33 cellular contexts compared by ENCODE assay signal in the genomic region with DNA sequence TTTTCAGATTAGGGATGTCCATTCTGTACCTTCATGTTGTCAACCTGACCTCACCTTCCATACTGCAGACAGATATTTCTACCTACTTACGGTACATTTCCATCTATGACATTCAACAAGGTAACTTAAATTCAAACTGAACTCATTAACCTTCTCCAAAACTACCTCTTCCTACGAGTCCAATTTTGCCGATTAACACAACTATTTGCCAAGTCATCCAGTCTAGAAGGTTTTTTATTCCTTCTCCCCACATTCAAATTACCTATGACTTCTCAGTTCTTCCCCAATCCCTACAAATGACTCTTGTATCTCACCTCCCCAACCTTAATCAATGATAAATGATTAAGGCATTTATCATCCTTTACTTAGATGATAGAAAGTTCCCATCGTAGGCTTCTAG.
"Had no signal": no experiment of that assay in that cellular context is flagged by ENCODE, and none has a peak within 500 bp of the region (broad histone marks: within the 10 kb centered on the region; RNA-seq: fewer than 3 reads in every experiment).

No MANE protein-coding gene starts in this region.

- H3K27ac ChIP-seq: ascending aorta, breast epithelium, cardiac muscle cell, epithelial cell of prostate, esophagus squamous epithelium, WERI-Rb-1 had no signal

- H3K4me1 Mint-ChIP-seq: activated CD4-positive, alpha-beta T cell treated with anti-CD3 and anti-CD28 coated beads for 36 hours; activated naive CD4-positive, alpha-beta T cell treated with anti-CD3 and anti-CD28 coated beads, Interleukin-2, amount 10 ng/mL, durations not matched to agents 7 days and 5 days had no signal

- H3K9me3 Mint-ChIP-seq: activated CD4-positive, alpha-beta memory T cell treated with anti-CD3 and anti-CD28 coated beads for 36 hours; activated CD4-positive, alpha-beta T cell treated with anti-CD3 and anti-CD28 coated beads, Interleukin-2, amount 10 ng/mL, durations not matched to agents 24 days and 14 days; activated naive CD4-positive, alpha-beta T cell treated with anti-CD3 and anti-CD28 coated beads, Interleukin-2, amount 10 ng/mL, durations not matched to agents 7 days and 5 days; activated naive CD4-positive, alpha-beta T cell treated with anti-CD3 and anti-CD28 coated beads, Interleukin-2, amount 50 U/mL, for 72 hours; activated T-helper 1 cell treated with anti-CD3 and anti-CD28 coated beads, Interleukin-12 subunit alpha, Interleukin-12 subunit beta, Interleukin-2, Interleukin-4 antibody, amounts not matched to agents 30 ng/mL and 10 ng/mL and 1 ng/mL, durations not matched to agents 14 hours and 24 hours and 36 hours; activated T-helper 2 cell treated with anti-CD3 and anti-CD28 coated beads, Interferon-gamma antibody, Interleukin-2, Interleukin-4, amounts not matched to agents 10 μg/mL and 5 μg/mL and 100 μg/mL, durations not matched to agents 14 hours and 24 hours and 36 hours; T-helper 2 cell treated with Interferon-gamma antibody and Interleukin-4, amounts not matched to agents 5 μg/mL and 100 μg/mL, for 36 hours had no signal

- H3K36me3 ChIP-seq: breast epithelium, colonic mucosa had no signal

- H3K27me3 Mint-ChIP-seq: activated CD4-positive, alpha-beta memory T cell treated with anti-CD3 and anti-CD28 coated beads for 36 hours; activated CD4-positive, alpha-beta T cell treated with anti-CD3 and anti-CD28 coated beads for 36 hours; activated CD4-positive, alpha-beta T cell treated with anti-CD3 and anti-CD28 coated beads, Interleukin-2, amount 10 ng/mL, durations not matched to agents 24 days and 14 days; activated CD8-positive, alpha-beta memory T cell treated with anti-CD3 and anti-CD28 coated beads, Interleukin-2, amount 10 ng/mL, durations not matched to agents 7 days and 5 days; activated naive CD4-positive, alpha-beta T cell treated with anti-CD3 and anti-CD28 coated beads, Interleukin-2, amount 10 ng/mL, durations not matched to agents 7 days and 5 days; activated naive CD8-positive, alpha-beta T cell treated with anti-CD3 and anti-CD28 coated beads, Interleukin-2, amount 10 ng/mL, durations not matched to agents 7 days and 5 days; brain; T-helper 17 cell had no signal

- H3K4me1 ChIP-seq: ascending aorta, breast epithelium, colonic mucosa had no signal

- H3K9me3 ChIP-seq: ascending aorta, breast epithelium, colonic mucosa, esophagus squamous epithelium had no signal

- H3K27ac Mint-ChIP-seq: activated CD4-positive, alpha-beta memory T cell treated with anti-CD3 and anti-CD28 coated beads for 36 hours; activated CD4-positive, alpha-beta T cell treated with anti-CD3 and anti-CD28 coated beads for 36 hours; activated CD4-positive, alpha-beta T cell treated with anti-CD3 and anti-CD28 coated beads, Interleukin-2, amount 10 ng/mL, durations not matched to agents 24 days and 14 days; activated CD8-positive, alpha-beta memory T cell treated with anti-CD3 and anti-CD28 coated beads, Interleukin-2, amount 10 ng/mL, durations not matched to agents 7 days and 5 days; activated CD8-positive, alpha-beta T cell treated with anti-CD3 and anti-CD28 coated beads, Interleukin-2, amount 10 ng/mL, durations not matched to agents 7 days and 5 days; activated naive CD4-positive, alpha-beta T cell treated with anti-CD3 and anti-CD28 coated beads, Interleukin-2, amount 10 ng/mL, durations not matched to agents 7 days and 5 days; activated naive CD4-positive, alpha-beta T cell treated with anti-CD3 and anti-CD28 coated beads, Interleukin-2, amount 50 U/mL, for 72 hours; activated naive CD8-positive, alpha-beta T cell treated with anti-CD3 and anti-CD28 coated beads, Interleukin-2, amount 10 ng/mL, durations not matched to agents 7 days and 5 days; activated T-helper 1 cell treated with anti-CD3 and anti-CD28 coated beads, Interleukin-12 subunit alpha, Interleukin-12 subunit beta, Interleukin-2, Interleukin-4 antibody, amounts not matched to agents 30 ng/mL and 10 ng/mL and 1 ng/mL, durations not matched to agents 14 hours and 24 hours and 36 hours; activated T-helper 2 cell treated with anti-CD3 and anti-CD28 coated beads, Interferon-gamma antibody, Interleukin-2, Interleukin-4, amounts not matched to agents 10 μg/mL and 5 μg/mL and 100 μg/mL, durations not matched to agents 14 hours and 24 hours and 36 hours; brain; T-helper 17 cell; T-helper 2 cell treated with Interferon-gamma antibody and Interleukin-4, amounts not matched to agents 5 μg/mL and 100 μg/mL, for 36 hours had no signal

- H3K4me3 Mint-ChIP-seq: activated CD4-positive, alpha-beta memory T cell treated with anti-CD3 and anti-CD28 coated beads for 36 hours; activated CD4-positive, alpha-beta T cell treated with anti-CD3 and anti-CD28 coated beads for 36 hours; activated CD4-positive, alpha-beta T cell treated with anti-CD3 and anti-CD28 coated beads, Interleukin-2, amount 10 ng/mL, durations not matched to agents 24 days and 14 days; activated CD8-positive, alpha-beta memory T cell treated with anti-CD3 and anti-CD28 coated beads, Interleukin-2, amount 10 ng/mL, durations not matched to agents 7 days and 5 days; activated CD8-positive, alpha-beta T cell treated with anti-CD3 and anti-CD28 coated beads, Interleukin-2, amount 10 ng/mL, durations not matched to agents 7 days and 5 days; activated naive CD4-positive, alpha-beta T cell treated with anti-CD3 and anti-CD28 coated beads, Interleukin-2, amount 10 ng/mL, durations not matched to agents 7 days and 5 days; activated naive CD8-positive, alpha-beta T cell treated with anti-CD3 and anti-CD28 coated beads, Interleukin-2, amount 10 ng/mL, durations not matched to agents 7 days and 5 days; activated T-helper 1 cell treated with anti-CD3 and anti-CD28 coated beads, Interleukin-12 subunit alpha, Interleukin-12 subunit beta, Interleukin-2, Interleukin-4 antibody, amounts not matched to agents 30 ng/mL and 10 ng/mL and 1 ng/mL, durations not matched to agents 14 hours and 24 hours and 36 hours; brain; T-helper 17 cell; T-helper 2 cell treated with Interferon-gamma antibody and Interleukin-4, amounts not matched to agents 5 μg/mL and 100 μg/mL, for 36 hours had no signal

- H3K4me3 ChIP-seq: ascending aorta, breast epithelium, cardiac muscle cell, colonic mucosa, esophagus squamous epithelium had no signal

- H3K27me3 ChIP-seq: ascending aorta, breast epithelium, cardiac muscle cell, colonic mucosa, esophagus squamous epithelium had no signal

- H3K36me3 Mint-ChIP-seq: activated CD4-positive, alpha-beta memory T cell treated with anti-CD3 and anti-CD28 coated beads for 36 hours had no signal

- ATAC-seq: activated CD4-positive, alpha-beta T cell treated with anti-CD3 and anti-CD28 coated beads for 36 hours; activated CD8-positive, alpha-beta memory T cell treated with anti-CD3 and anti-CD28 coated beads, Interleukin-2, amount 10 ng/mL, durations not matched to agents 7 days and 5 days; activated CD8-positive, alpha-beta T cell treated with anti-CD3 and anti-CD28 coated beads, Interleukin-2, amount 10 ng/mL, durations not matched to agents 7 days and 5 days; activated naive CD4-positive, alpha-beta T cell treated with anti-CD3 and anti-CD28 coated beads, Interleukin-2, amount 50 U/mL, for 72 hours; T-helper 17 cell had no signal

- DNase-seq: activated CD4-positive, alpha-beta memory T cell treated with anti-CD3 and anti-CD28 coated beads for 36 hours; activated CD4-positive, alpha-beta T cell treated with anti-CD3 and anti-CD28 coated beads for 36 hours; activated CD4-positive, alpha-beta T cell treated with anti-CD3 and anti-CD28 coated beads, Interleukin-2, amount 10 ng/mL, durations not matched to agents 24 days and 14 days; activated CD4-positive, CD25-positive, alpha-beta regulatory T cell; activated CD4-positive, CD25-positive, alpha-beta regulatory T cell treated with anti-CD3 and anti-CD28 coated beads, Interleukin-2, amount 50 U/mL, for 72 hours; activated CD8-positive, alpha-beta memory T cell treated with anti-CD3 and anti-CD28 coated beads, Interleukin-2, amount 10 ng/mL, durations not matched to agents 7 days and 5 days; activated CD8-positive, alpha-beta memory T cell treated with anti-CD3 and anti-CD28 coated beads, Interleukin-2, amount 50 U/mL, for 4 hours; activated CD8-positive, alpha-beta T cell treated with anti-CD3 and anti-CD28 coated beads, Interleukin-2, amount 10 ng/mL, durations not matched to agents 7 days and 5 days; activated gamma-delta T cell; activated naive CD4-positive, alpha-beta T cell; activated naive CD4-positive, alpha-beta T cell treated with anti-CD3 and anti-CD28 coated beads, Interleukin-2, amount 10 ng/mL, durations not matched to agents 7 days and 5 days; activated naive CD8-positive, alpha-beta T cell treated with anti-CD3 and anti-CD28 coated beads, Interleukin-2, amount 10 ng/mL, durations not matched to agents 7 days and 5 days; activated T-cell treated with anti-CD3 and anti-CD28 coated beads, Interleukin-2, amount 50 U/mL, for 1 hour; activated T-cell treated with anti-CD3 and anti-CD28 coated beads, Interleukin-2, amount 50 U/mL, for 48 hours; central memory CD4-positive, alpha-beta T cell; cerebellar nuclear complex; colonic mucosa; effector CD8-positive, alpha-beta T cell; esophagus squamous epithelium; head of caudate nucleus; T-helper 1 cell; T-helper 17 cell; T1000; WERI-Rb-1 had no signal
